ENCODE assay signal across 8 cellular contexts in the genomic region with DNA sequence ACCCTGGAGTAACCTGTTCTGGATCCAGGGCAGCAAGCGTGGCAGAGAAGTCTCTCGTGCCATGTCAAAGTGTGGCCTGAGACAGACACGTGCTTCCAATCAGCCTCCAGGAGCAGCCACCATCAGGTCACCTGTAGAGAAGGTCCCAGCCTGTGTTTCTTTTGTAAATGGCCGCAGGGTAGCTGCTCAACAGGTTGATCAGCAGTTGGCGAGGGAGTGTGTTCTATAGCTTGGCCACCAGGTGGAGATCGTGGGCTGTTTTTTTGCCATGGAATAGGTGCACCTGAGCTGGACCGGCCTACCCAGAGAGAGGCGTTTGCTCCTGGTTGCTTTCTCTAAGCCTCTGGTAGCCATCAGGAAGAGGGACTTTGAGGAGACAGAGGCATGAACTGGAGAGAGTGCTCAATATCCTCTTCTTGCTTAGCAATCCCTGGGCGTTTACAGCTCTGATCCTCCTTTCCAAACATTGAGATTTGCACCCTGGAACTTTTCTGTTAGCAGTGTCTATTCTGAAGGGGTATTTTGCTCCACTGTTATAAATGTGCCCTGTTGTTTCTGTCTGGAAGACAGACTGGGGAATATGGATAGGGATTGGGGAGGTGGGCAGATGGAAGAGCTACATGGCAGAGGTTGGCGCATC. TPM values are rescaled to one million over a fixed set of nuclear protein-coding genes. Genes with fewer than 3 reads are reported as not detected.
A peak's percentile ranks its signal among the peaks of the same experiment; 100 is the strongest.
DNase-seq lines count a peak whose midpoint lies in the region; ATAC-seq and TF ChIP-seq lines count a peak whose summit lies in the region.

No MANE protein-coding gene starts in this region.

- H3K9me3 ChIP-seq in OCI-LY3 (ENCODE audit: insufficient read depth, low read length) (no peaks in the 10 kb centered on the region), upper lobe of right lung (no peaks in the 10 kb centered on the region)

- DNase-seq in DMS153 treated with DMSO at 0.1 percent for 48 hours (lab: John Stamatoyannopoulos, UW; ENCODE audit: unreplicated experiment) (peak; percentile 44), HT1080 (ENCODE audit: low read depth) (peak; percentile 38), activated T-cell treated with anti-CD3 and anti-CD28 coated beads for 4 hours (peak; percentile 57), fibroblast of mammary gland (ENCODE audit: low read depth) (peak; percentile 37), omental fat pad (ENCODE audit: low spot score) (no peak), upper lobe of right lung (peak; percentile 75)

- no peak overlapping the region for H3K4me2 ChIP-seq in OCI-LY3 (ENCODE audit: low read length)

- H3K79me2 ChIP-seq in OCI-LY3 (ENCODE audit: low read length): no peaks in the 10 kb centered on the region

- intact Hi-C loops in upper lobe of right lung (cut with DNase I): loop anchor here (10.0 kb wide), 1 partner anchor 293 kb away; no protein-coding TSS in a partner anchor

- H3K27me3 ChIP-seq in OCI-LY3 (ENCODE audit: low read depth, low read length): peaks cover 33% of the 10 kb centered on the region
- H3K27me3 ChIP-seq in upper lobe of right lung: peaks cover 24% of the 10 kb centered on the region

- H3K4me1 ChIP-seq in OCI-LY3 (ENCODE audit: low read length) (peaks cover 7% of the 10 kb centered on the region), upper lobe of right lung (peaks cover 4% of the 10 kb centered on the region)

- ATAC-seq in GM21447 (IDR thresholded peaks at IDR 0.05; ENCODE audit: unreplicated experiment) (peak; percentile 88), omental fat pad (ENCODE audit: low FRiP score) (peak; percentile 69), upper lobe of right lung (peak; percentile 94)

- no peak overlapping the region for H3K9ac ChIP-seq in OCI-LY3 (ENCODE audit: low read length)

- no peak overlapping the region for H2AFZ ChIP-seq in OCI-LY3 (ENCODE audit: low read depth, low read length)

- H3K36me3 ChIP-seq in OCI-LY3 (replicated peaks; ENCODE audit: low read depth, low read length) (no peaks in the 10 kb centered on the region), upper lobe of right lung (no peaks in the 10 kb centered on the region)

- no peaks in the 10 kb centered on the region for H4K20me1 ChIP-seq in OCI-LY3 (ENCODE audit: insufficient read depth, low read length)

- TF ChIP-seq CTCF in OCI-LY3 (IDR thresholded peaks at IDR 0.05; ENCODE audit: low read depth, low read length): peak; percentile 75
- TF ChIP-seq CTCF in fibroblast of mammary gland (conservative IDR thresholded peaks at IDR 0.05; ENCODE audit: control insufficient read depth, insufficient read depth, low read depth, low read length): peak; percentile 81
- TF ChIP-seq CTCF in omental fat pad (IDR thresholded peaks at IDR 0.05): no peak
- TF ChIP-seq CTCF in upper lobe of right lung (IDR thresholded peaks at IDR 0.05): peak; percentile 75

- H3K4me3 ChIP-seq in OCI-LY3 (ENCODE audit: low read length) (no peak overlapping the region), fibroblast of mammary gland (ENCODE audit: control insufficient read depth, low read depth, low read length) (no peak overlapping the region), upper lobe of right lung (no peak overlapping the region)

- H3K27ac ChIP-seq in OCI-LY3 (ENCODE audit: low read length): no peak overlapping the region
- H3K27ac ChIP-seq in upper lobe of right lung: no peak overlapping the region

RNA-seq across cellular contexts. Expression of a gene that starts 34.2 kb away (rescaled TPM):
- total RNA-seq in HT1080 (2014; rRNA removed; shearing (Covaris generic)): not detected in 2 replicates
- polyA plus RNA-seq in HT1080 (2015; cell fraction: cytosol; rRNA removed): not detected in 2 replicates
- not detected in 2 replicates for polyA plus RNA-seq in HT1080 (2015; cell fraction: nucleus; rRNA removed)
- total RNA-seq in omental fat pad: 1 to 10 TPM in 1 of 4 donors, under 1 TPM in 3; 0.28 to 1.9 (median 0.61) TPM
- total RNA-seq in upper lobe of right lung: not detected

Comparison
In these comparisons a context has a peak if more than half of its experiments do, and no peak if none do; other contexts are left out.
1. CTCF ChIP-seq: peak in OCI-LY3 (single experiment), fibroblast of mammary gland (single experiment) and upper lobe of right lung (single experiment); none in omental fat pad (0 of 3).
2. Peak in every context shown above with its lines, with median percentiles within 50 percentile points of each other: ATAC-seq.